24 cellular contexts compared by ENCODE assay signal in genomic region chr5:149438711-149439132, GRCh38. TPM values are rescaled to one million over a fixed set of nuclear protein-coding genes. Genes with fewer than 3 reads are reported as not detected.
DNase-seq lines count a peak whose midpoint lies in the region; TF ChIP-seq lines count a peak whose summit lies in the region.
"Had no signal": no experiment of that assay in that cellular context is flagged by ENCODE, and none has a peak within 500 bp of the region (broad histone marks: within the 10 kb centered on the region; RNA-seq: fewer than 3 reads in every experiment).

No MANE protein-coding gene starts in this region.

- POLR2A ChIA-PET in activated CD4-positive, alpha-beta memory T cell treated with anti-CD3 and anti-CD28 coated beads for 36 hours (lab: Charles Lee) = no interaction called here
- POLR2A ChIA-PET in activated CD4-positive, alpha-beta memory T cell treated with anti-CD3 and anti-CD28 coated beads, Interleukin-2, amount 10 ng/mL, durations not matched to agents 7 days and 5 days (lab: Charles Lee) = interaction anchor here (0.9 to 1.1 kb wide), 2 partner anchors 67 to 111 kb away, joined by 3 read pairs; no protein-coding TSS in a partner anchor

- peak; percentile 46 for DNase-seq in activated CD4-positive, alpha-beta memory T cell treated with anti-CD3 and anti-CD28 coated beads for 36 hours
- DNase-seq in activated CD4-positive, alpha-beta memory T cell treated with anti-CD3 and anti-CD28 coated beads, Interleukin-2, amount 10 ng/mL, durations not matched to agents 7 days and 5 days = no peak
- DNase-seq in breast epithelium (ENCODE audit: low spot score in 2 of 2) (no peak), mesenteric fat pad (ENCODE audit: low spot score) (no peak), NCI-H748 treated with DMSO at 0.1 percent for 48 hours (lab: John Stamatoyannopoulos, UW) (no peak), KG1 (lab: John Stamatoyannopoulos, UW) (no peak)
- DNase-seq in effector memory CD4-positive, alpha-beta T cell = no peak
- DNase-seq: ACHN; activated CD8-positive, alpha-beta T cell treated with anti-CD3 and anti-CD28 coated beads, Interleukin-2, amount 10 ng/mL, durations not matched to agents 7 days and 5 days; activated naive CD8-positive, alpha-beta T cell treated with anti-CD3 and anti-CD28 coated beads, Interleukin-2, amount 50 U/mL, for 24 hours; CD4-positive, alpha-beta memory T cell; GM23248; heart right ventricle; Karpas-422; natural killer cell; NCI-H1417; psoas muscle; T-cell; upper lobe of left lung had no signal

- no peaks in the 10 kb centered on the region for H3K27me3 Mint-ChIP-seq in activated CD4-positive, alpha-beta memory T cell treated with anti-CD3 and anti-CD28 coated beads for 36 hours
- H3K27me3 Mint-ChIP-seq in activated CD4-positive, alpha-beta memory T cell treated with anti-CD3 and anti-CD28 coated beads, Interleukin-2, amount 10 ng/mL, durations not matched to agents 7 days and 5 days = peaks cover 5% of the 10 kb centered on the region
- peaks cover 6% of the 10 kb centered on the region for H3K27me3 Mint-ChIP-seq in nephron (ENCODE audit: low read depth)
- H3K27me3 Mint-ChIP-seq: CD4-positive, alpha-beta memory T cell had no signal

- intact Hi-C loops in activated CD4-positive, alpha-beta memory T cell treated with anti-CD3 and anti-CD28 coated beads for 36 hours (cut with micrococcal nuclease) = no loop called here
- intact Hi-C loops in breast epithelium (cut with DNase I; ENCODE audit: low total_unique reads) = no loop called here

- no peaks in the 10 kb centered on the region for H3K36me3 ChIP-seq in breast epithelium
- no peaks in the 10 kb centered on the region for H3K36me3 ChIP-seq in effector memory CD4-positive, alpha-beta T cell (ENCODE audit: control insufficient read depth, insufficient read depth, low read length)
- H3K36me3 ChIP-seq: cardiac muscle cell, heart right ventricle, upper lobe of left lung had no signal

- H3K4me1 ChIP-seq in breast epithelium = peaks cover 0 to 9% of the 10 kb centered on the region in 2 donors
- no peaks in the 10 kb centered on the region for H3K4me1 ChIP-seq in effector memory CD4-positive, alpha-beta T cell (ENCODE audit: control insufficient read depth, insufficient read depth, low read length, poor library complexity, severe bottlenecking)

- peak overlapping the region; percentile 0 to 52 for H3K27ac ChIP-seq in breast epithelium
- no peak overlapping the region for H3K27ac ChIP-seq in effector memory CD4-positive, alpha-beta T cell (ENCODE audit: insufficient read depth, low read length, poor library complexity, severe bottlenecking)
- H3K27ac ChIP-seq: cardiac muscle cell, dorsolateral prefrontal cortex, GM23248, psoas muscle had no signal

- peaks cover 23% of the 10 kb centered on the region for H3K4me1 Mint-ChIP-seq in activated CD4-positive, alpha-beta memory T cell treated with anti-CD3 and anti-CD28 coated beads for 36 hours (ENCODE audit: low read depth)
- peaks cover 45% of the 10 kb centered on the region for H3K4me1 Mint-ChIP-seq in activated CD4-positive, alpha-beta memory T cell treated with anti-CD3 and anti-CD28 coated beads, Interleukin-2, amount 10 ng/mL, durations not matched to agents 7 days and 5 days
- peaks cover 32% of the 10 kb centered on the region for H3K4me1 Mint-ChIP-seq in nephron
- H3K4me1 Mint-ChIP-seq: natural killer cell had no signal

- H3K36me3 Mint-ChIP-seq in activated CD4-positive, alpha-beta memory T cell treated with anti-CD3 and anti-CD28 coated beads for 36 hours = no peaks in the 10 kb centered on the region
- H3K36me3 Mint-ChIP-seq in activated CD4-positive, alpha-beta memory T cell treated with anti-CD3 and anti-CD28 coated beads, Interleukin-2, amount 10 ng/mL, durations not matched to agents 7 days and 5 days (ENCODE audit: low read depth) = no peaks in the 10 kb centered on the region
- no peaks in the 10 kb centered on the region for H3K36me3 Mint-ChIP-seq in nephron (ENCODE audit: low read depth)
- H3K36me3 Mint-ChIP-seq: CD4-positive, alpha-beta memory T cell; natural killer cell; stimulated activated memory B cell treated with anti-CD40 and anti-IgM and Interleukin-4, amounts not matched to agents 10 μg/mL and 1 μg/mL and 100 μg/mL, for 72 hours; T-cell had no signal

- TF ChIP-seq POLR2A in breast epithelium (IDR thresholded peaks at IDR 0.05) = no peak

- no peak for TF ChIP-seq CTCF in breast epithelium (IDR thresholded peaks at IDR 0.05)
- TF ChIP-seq CTCF in nephron (IDR thresholded peaks at IDR 0.05; ENCODE audit: unreplicated experiment in 3 of 3) = no peak

- H3K4me3 Mint-ChIP-seq in activated CD4-positive, alpha-beta memory T cell treated with anti-CD3 and anti-CD28 coated beads for 36 hours = no peak overlapping the region
- no peak overlapping the region for H3K4me3 Mint-ChIP-seq in activated CD4-positive, alpha-beta memory T cell treated with anti-CD3 and anti-CD28 coated beads, Interleukin-2, amount 10 ng/mL, durations not matched to agents 7 days and 5 days
- no peak overlapping the region for H3K4me3 Mint-ChIP-seq in nephron
- H3K4me3 Mint-ChIP-seq: activated CD8-positive, alpha-beta T cell treated with anti-CD3 and anti-CD28 coated beads, Interleukin-2, amount 10 ng/mL, durations not matched to agents 7 days and 5 days; activated naive CD8-positive, alpha-beta T cell treated with anti-CD3 and anti-CD28 coated beads, Interleukin-2, amount 50 U/mL, for 24 hours; CD4-positive, alpha-beta memory T cell; natural killer cell; stimulated activated memory B cell treated with anti-CD40 and anti-IgM and Interleukin-4, amounts not matched to agents 10 μg/mL and 1 μg/mL and 100 μg/mL, for 72 hours; T-cell had no signal

- no peaks in the 10 kb centered on the region for H3K9me3 Mint-ChIP-seq in activated CD4-positive, alpha-beta memory T cell treated with anti-CD3 and anti-CD28 coated beads for 36 hours
- no peaks in the 10 kb centered on the region for H3K9me3 Mint-ChIP-seq in activated CD4-positive, alpha-beta memory T cell treated with anti-CD3 and anti-CD28 coated beads, Interleukin-2, amount 10 ng/mL, durations not matched to agents 7 days and 5 days
- no peaks in the 10 kb centered on the region for H3K9me3 Mint-ChIP-seq in nephron
- H3K9me3 Mint-ChIP-seq: activated naive CD8-positive, alpha-beta T cell treated with anti-CD3 and anti-CD28 coated beads, Interleukin-2, amount 50 U/mL, for 24 hours; natural killer cell; stimulated activated memory B cell treated with anti-CD40 and anti-IgM and Interleukin-4, amounts not matched to agents 10 μg/mL and 1 μg/mL and 100 μg/mL, for 72 hours; T-cell had no signal

- H3K9me3 ChIP-seq in breast epithelium = no peaks in the 10 kb centered on the region
- H3K9me3 ChIP-seq in effector memory CD4-positive, alpha-beta T cell (ENCODE audit: control insufficient read depth, low read length) = no peaks in the 10 kb centered on the region
- H3K9me3 ChIP-seq: heart right ventricle, psoas muscle, upper lobe of left lung had no signal

- no peak overlapping the region for H3K4me3 ChIP-seq in breast epithelium
- no peak overlapping the region for H3K4me3 ChIP-seq in effector memory CD4-positive, alpha-beta T cell (ENCODE audit: insufficient read depth, low read depth, low read length, poor library complexity, severe bottlenecking)
- H3K4me3 ChIP-seq: cardiac muscle cell, dorsolateral prefrontal cortex, GM23248, heart right ventricle, lung, psoas muscle, upper lobe of left lung had no signal

- CTCF ChIA-PET in activated CD4-positive, alpha-beta memory T cell treated with anti-CD3 and anti-CD28 coated beads for 36 hours (lab: Charles Lee) = interaction anchor here (0.7 to 2.8 kb wide), 5 partner anchors 9 to 126 kb away, joined by 3 to 19 read pairs (median 7); no protein-coding TSS in a partner anchor
- CTCF ChIA-PET in activated CD4-positive, alpha-beta memory T cell treated with anti-CD3 and anti-CD28 coated beads, Interleukin-2, amount 10 ng/mL, durations not matched to agents 7 days and 5 days (lab: Charles Lee) = interaction anchor here (0.6 to 5.6 kb wide), 7 partner anchors 10 to 391 kb away, joined by 3 to 34 read pairs (median 6); partner anchors contain the start of gene CSNK1A1

- no peak overlapping the region for H3K27ac Mint-ChIP-seq in activated CD4-positive, alpha-beta memory T cell treated with anti-CD3 and anti-CD28 coated beads for 36 hours
- no peak overlapping the region for H3K27ac Mint-ChIP-seq in activated CD4-positive, alpha-beta memory T cell treated with anti-CD3 and anti-CD28 coated beads, Interleukin-2, amount 10 ng/mL, durations not matched to agents 7 days and 5 days
- peak overlapping the region; percentile 65 to 77 (median 65) for H3K27ac Mint-ChIP-seq in nephron
- H3K27ac Mint-ChIP-seq: activated CD8-positive, alpha-beta T cell treated with anti-CD3 and anti-CD28 coated beads, Interleukin-2, amount 10 ng/mL, durations not matched to agents 7 days and 5 days; activated naive CD8-positive, alpha-beta T cell treated with anti-CD3 and anti-CD28 coated beads, Interleukin-2, amount 50 U/mL, for 24 hours; CD4-positive, alpha-beta memory T cell; natural killer cell; stimulated activated memory B cell treated with anti-CD40 and anti-IgM and Interleukin-4, amounts not matched to agents 10 μg/mL and 1 μg/mL and 100 μg/mL, for 72 hours; T-cell had no signal

- H3K27me3 ChIP-seq in breast epithelium = no peaks in the 10 kb centered on the region
- H3K27me3 ChIP-seq in effector memory CD4-positive, alpha-beta T cell (replicated peaks; ENCODE audit: control insufficient read depth, insufficient read depth, low read length, poor library complexity, severe bottlenecking) = no peaks in the 10 kb centered on the region
- H3K27me3 ChIP-seq: cardiac muscle cell, dorsolateral prefrontal cortex, heart right ventricle, upper lobe of left lung had no signal

RNA-seq across cellular contexts. Expression of gene IL17B, which starts 59.6 kb away (rescaled TPM):
- not detected for total RNA-seq in activated CD4-positive, alpha-beta memory T cell treated with anti-CD3 and anti-CD28 coated beads for 36 hours
- not detected for total RNA-seq in activated CD4-positive, alpha-beta memory T cell treated with anti-CD3 and anti-CD28 coated beads, Interleukin-2, amount 10 ng/mL, durations not matched to agents 7 days and 5 days
- total RNA-seq in breast epithelium = 1 to 10 TPM in 2 of 3 donors, under 1 TPM in 1; 0.64 to 5.6 (median 5.4) TPM
- total RNA-seq in mesenteric fat pad = not detected
- total RNA-seq: activated CD8-positive, alpha-beta T cell treated with anti-CD3 and anti-CD28 coated beads, Interleukin-2, amount 10 ng/mL, durations not matched to agents 7 days and 5 days; CD4-positive, alpha-beta memory T cell; GM23248; natural killer cell; T-cell had no signal

Comparison
In these comparisons a context has a peak if more than half of its experiments do, and no peak if none do; other contexts are left out.
1. H3K27ac Mint-ChIP-seq: peak in nephron (3 of 3); none in activated CD4-positive, alpha-beta memory T cell treated with anti-CD3 and anti-CD28 coated beads for 36 hours (single experiment) and activated CD4-positive, alpha-beta memory T cell treated with anti-CD3 and anti-CD28 coated beads, Interleukin-2, amount 10 ng/mL, durations not matched to agents 7 days and 5 days (single experiment).